In the genomic region with DNA sequence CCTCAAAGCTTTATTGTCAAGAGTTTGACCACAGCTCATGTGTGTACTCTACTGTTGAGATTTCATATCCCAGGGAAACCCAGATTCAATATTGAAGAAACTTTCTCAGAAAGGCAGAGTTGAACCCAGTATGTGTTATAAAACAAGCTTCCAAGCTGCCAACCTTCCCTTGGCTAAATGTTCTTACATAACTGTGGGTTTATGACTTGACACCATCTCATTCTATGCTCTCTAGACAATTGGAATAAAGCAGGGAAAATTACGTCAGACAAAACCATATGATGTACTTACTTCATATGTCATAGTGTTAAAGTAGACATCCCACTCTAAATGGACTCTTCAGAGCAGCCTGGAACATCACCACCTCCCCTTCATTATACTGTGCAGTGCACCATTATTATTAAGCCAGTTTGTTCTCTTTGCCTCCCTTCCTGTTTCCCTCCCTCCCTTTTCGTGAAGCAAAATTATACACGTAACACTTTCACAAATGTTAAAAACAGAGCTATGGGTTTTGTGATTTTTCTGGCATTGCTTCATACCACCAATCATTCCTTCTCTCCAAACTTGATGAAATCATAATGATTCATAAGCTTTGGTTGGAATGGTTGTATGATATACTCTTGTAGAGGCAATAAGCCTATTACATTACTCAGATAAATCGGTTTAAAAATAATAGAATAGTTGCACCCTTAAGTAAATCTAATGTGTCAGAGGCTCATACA, we compare ENCODE assay signal across 24 cellular contexts.
A peak's percentile ranks its signal among the peaks of the same experiment; 100 is the strongest.
DNase-seq lines count a peak whose midpoint lies in the region; ATAC-seq and TF ChIP-seq lines count a peak whose summit lies in the region.
"Had no signal": no experiment of that assay in that cellular context is flagged by ENCODE, and none has a peak within 500 bp of the region (broad histone marks: within the 10 kb centered on the region; RNA-seq: fewer than 3 reads in every experiment).

No MANE protein-coding gene starts in this region.

- H3K36me3 Mint-ChIP-seq in HFFc6 (ENCODE audit: low read depth) (peaks cover 5% of the 10 kb centered on the region; the same call in 1 of the 2 replicates), Caco-2 (ENCODE audit: insufficient read depth, unreplicated experiment) (no peaks in the 10 kb centered on the region)
- H3K36me3 Mint-ChIP-seq in CD8-positive, alpha-beta T cell: no peaks in the 10 kb centered on the region
- H3K36me3 Mint-ChIP-seq: IgD-negative memory B cell; stimulated activated effector memory CD8-positive, alpha-beta T cell treated with anti-CD3 and anti-CD28 coated beads, Interleukin-12 subunit alpha, Interleukin-12 subunit beta, amount 100 ng/mL, for 72 hours had no signal

- H3K79me2 ChIP-seq in ACC112 (ENCODE audit: control insufficient read depth, insufficient read depth, low read length, unreplicated experiment): no peaks in the 10 kb centered on the region

- in situ Hi-C loops in astrocyte of the spinal cord (cut with HindIII; ENCODE audit: low sequenced_read_pairs) (no loop called here), GM13977 (cut with MboI; ENCODE audit: low pct_unique_long_range_greater_than_20kb, low sequenced_read_pairs, unreplicated experiment) (no loop called here)

- no peaks in the 10 kb centered on the region for H3K9me3 Mint-ChIP-seq in HFFc6
- H3K9me3 Mint-ChIP-seq in CD8-positive, alpha-beta T cell: no peaks in the 10 kb centered on the region
- no peaks in the 10 kb centered on the region for H3K9me3 Mint-ChIP-seq in Caco-2 (ENCODE audit: unreplicated experiment)
- H3K9me3 Mint-ChIP-seq: activated B cell treated with CpG ODN at 0.5 μM for 24 hours; activated T-helper 2 cell treated with anti-CD3 and anti-CD28 coated beads, Interferon-gamma antibody, Interleukin-2, Interleukin-4, amounts not matched to agents 10 μg/mL and 5 μg/mL and 100 μg/mL, durations not matched to agents 14 hours and 24 hours and 36 hours; CD8-positive, alpha-beta memory T cell; GM23338; IgD-negative memory B cell; nephron; stimulated activated effector memory CD8-positive, alpha-beta T cell treated with anti-CD3 and anti-CD28 coated beads, Interleukin-12 subunit alpha, Interleukin-12 subunit beta, amount 100 ng/mL, for 72 hours had no signal

- H3K9me3 ChIP-seq in CD8-positive, alpha-beta T cell (ENCODE audit: low read length): no peaks in the 10 kb centered on the region
- no peaks in the 10 kb centered on the region for H3K9me3 ChIP-seq in Caco-2
- H3K9me3 ChIP-seq: adrenal gland, heart right ventricle, psoas muscle, transverse colon had no signal

- POLR2A ChIA-PET in CD8-positive, alpha-beta T cell (lab: Charles Lee): no interaction called here
- POLR2A ChIA-PET in Caco-2 (lab: Charles Lee): no interaction called here

- no peak for TF ChIP-seq CTCF in HFFc6 (IDR thresholded peaks at IDR 0.05)
- no peak for TF ChIP-seq CTCF in astrocyte of the spinal cord (IDR thresholded peaks at IDR 0.05; ENCODE audit: low read depth, low read length)
- TF ChIP-seq CTCF in CD8-positive, alpha-beta T cell (IDR thresholded peaks at IDR 0.05): no peak
- no peak for TF ChIP-seq CTCF in GM13977 (IDR thresholded peaks at IDR 0.05; ENCODE audit: extremely low read depth, insufficient read depth, missing control alignments)
- TF ChIP-seq CTCF in Caco-2 (IDR thresholded peaks at IDR 0.05; ENCODE audit: insufficient read depth in 1 of 2, low read depth in 1 of 2, low read length in 1 of 2, severe bottlenecking in 1 of 2, unreplicated experiment in 1 of 2): no peak

- H3K27me3 Mint-ChIP-seq in HFFc6 (ENCODE audit: insufficient read depth): no peaks in the 10 kb centered on the region; the same call in 1 of the 2 replicates
- no peaks in the 10 kb centered on the region for H3K27me3 Mint-ChIP-seq in CD8-positive, alpha-beta T cell (ENCODE audit: low read depth)
- H3K27me3 Mint-ChIP-seq in Caco-2 (ENCODE audit: insufficient read depth, unreplicated experiment): no peaks in the 10 kb centered on the region
- H3K27me3 Mint-ChIP-seq: activated B cell treated with CpG ODN at 0.5 μM for 24 hours had no signal

- H3K27ac Mint-ChIP-seq in HFFc6: peak overlapping the region; percentile 48
- H3K27ac Mint-ChIP-seq in CD8-positive, alpha-beta T cell: no peak overlapping the region
- no peak overlapping the region for H3K27ac Mint-ChIP-seq in Caco-2 (ENCODE audit: unreplicated experiment)
- H3K27ac Mint-ChIP-seq: activated B cell treated with CpG ODN at 0.5 μM for 24 hours; activated T-helper 2 cell treated with anti-CD3 and anti-CD28 coated beads, Interferon-gamma antibody, Interleukin-2, Interleukin-4, amounts not matched to agents 10 μg/mL and 5 μg/mL and 100 μg/mL, durations not matched to agents 14 hours and 24 hours and 36 hours; GM23338; IgD-negative memory B cell; nephron; stimulated activated effector memory CD8-positive, alpha-beta T cell treated with anti-CD3 and anti-CD28 coated beads, Interleukin-12 subunit alpha, Interleukin-12 subunit beta, amount 100 ng/mL, for 72 hours had no signal

- no peak for ATAC-seq in CD8-positive, alpha-beta T cell
- ATAC-seq: GM23338; heart right ventricle; psoas muscle; stimulated activated effector memory CD8-positive, alpha-beta T cell treated with anti-CD3 and anti-CD28 coated beads, Interleukin-12 subunit alpha, Interleukin-12 subunit beta, amount 100 ng/mL, for 72 hours had no signal

- H3K4me1 ChIP-seq in ACC112 (ENCODE audit: control insufficient read depth, insufficient read depth, low read length, unreplicated experiment): peaks cover 35% of the 10 kb centered on the region
- no peaks in the 10 kb centered on the region for H3K4me1 ChIP-seq in CD8-positive, alpha-beta T cell (ENCODE audit: insufficient read depth, low read length)
- no peaks in the 10 kb centered on the region for H3K4me1 ChIP-seq in Caco-2
- H3K4me1 ChIP-seq: psoas muscle, transverse colon had no signal

- H3K4me3 Mint-ChIP-seq in HFFc6: peak overlapping the region; percentile 11; the same call in 1 of the 2 replicates
- no peak overlapping the region for H3K4me3 Mint-ChIP-seq in CD8-positive, alpha-beta T cell
- no peak overlapping the region for H3K4me3 Mint-ChIP-seq in Caco-2 (ENCODE audit: unreplicated experiment)
- H3K4me3 Mint-ChIP-seq: activated B cell treated with CpG ODN at 0.5 μM for 24 hours; CD8-positive, alpha-beta memory T cell; GM23338; IgD-negative memory B cell; nephron; stimulated activated effector memory CD8-positive, alpha-beta T cell treated with anti-CD3 and anti-CD28 coated beads, Interleukin-12 subunit alpha, Interleukin-12 subunit beta, amount 100 ng/mL, for 72 hours had no signal

- CTCF ChIA-PET in CD8-positive, alpha-beta T cell (lab: Charles Lee): interaction anchor here (1.0 kb wide), 1 partner anchor 260 kb away, joined by 3 read pairs; no protein-coding TSS in a partner anchor
- CTCF ChIA-PET in Caco-2 (lab: Charles Lee): no interaction called here

- H3K4me1 Mint-ChIP-seq in HFFc6 (ENCODE audit: low read depth) (peaks cover 56% of the 10 kb centered on the region), Caco-2 (ENCODE audit: low read depth, unreplicated experiment) (no peaks in the 10 kb centered on the region)
- no peaks in the 10 kb centered on the region for H3K4me1 Mint-ChIP-seq in CD8-positive, alpha-beta T cell (ENCODE audit: low read depth)
- H3K4me1 Mint-ChIP-seq: CD8-positive, alpha-beta memory T cell; stimulated activated effector memory CD8-positive, alpha-beta T cell treated with anti-CD3 and anti-CD28 coated beads, Interleukin-12 subunit alpha, Interleukin-12 subunit beta, amount 100 ng/mL, for 72 hours had no signal

- H3K27me3 ChIP-seq in ACC112 (ENCODE audit: insufficient read depth, low read length) (no peaks in the 10 kb centered on the region), Caco-2 (replicated peaks; ENCODE audit: control insufficient read depth, insufficient read depth, low read length) (no peaks in the 10 kb centered on the region)
- no peaks in the 10 kb centered on the region for H3K27me3 ChIP-seq in CD8-positive, alpha-beta T cell (ENCODE audit: insufficient read depth, low read length)
- H3K27me3 ChIP-seq: adrenal gland, heart right ventricle, transverse colon had no signal

- BruUV-seq in Caco-2 (replicated peaks; lab: Mats Ljungman, UMichigan): no TSS peak

- intact Hi-C loops in CD8-positive, alpha-beta T cell (cut with DNase I, micrococcal nuclease): no loop called here
- intact Hi-C loops in Caco-2 (cut with micrococcal nuclease; ENCODE audit: unreplicated experiment): no loop called here

- H3K36me3 ChIP-seq in ACC112 (ENCODE audit: insufficient read depth, low read length) (no peaks in the 10 kb centered on the region), Caco-2 (ENCODE audit: control insufficient read depth, insufficient read depth, low read length) (no peaks in the 10 kb centered on the region)
- no peaks in the 10 kb centered on the region for H3K36me3 ChIP-seq in CD8-positive, alpha-beta T cell (ENCODE audit: insufficient read depth, low read length)
- H3K36me3 ChIP-seq: adrenal gland, heart right ventricle, transverse colon had no signal

- DNase-seq in HFFc6 (peak; percentile 32), astrocyte of the spinal cord (ENCODE audit: low read depth, low spot score) (peak; percentile 60), hepatic stellate cell (ENCODE audit: low spot score) (peak; percentile 37), ureter (ENCODE audit: low spot score) (no peak), GM13977 (ENCODE audit: low spot score) (no peak), Caco-2 (no peak)
- no peak for DNase-seq in CD8-positive, alpha-beta T cell
- DNase-seq: activated B cell treated with CpG ODN at 0.5 μM for 24 hours; activated CD8-positive, alpha-beta memory T cell treated with anti-CD3 and anti-CD28 coated beads for 24 hours; adrenal gland; CD8-positive, alpha-beta memory T cell; heart right ventricle; NCI-H2029 treated with DMSO at 0.1 percent for 48 hours; NCI-H526; psoas muscle; T-helper 2 cell; transverse colon had no signal

- peak overlapping the region; percentile 83 for H3K27ac ChIP-seq in ACC112 (ENCODE audit: low read depth, low read length)
- H3K27ac ChIP-seq in CD8-positive, alpha-beta T cell (ENCODE audit: low read depth, low read length): no peak overlapping the region
- H3K27ac ChIP-seq: adrenal gland, heart right ventricle, psoas muscle, transverse colon had no signal

- H3K4me3 ChIP-seq in ACC112 (ENCODE audit: low read depth, low read length): peak overlapping the region; percentile 19; the same call in 1 of the 2 replicates
- H3K4me3 ChIP-seq in astrocyte of the spinal cord (ENCODE audit: low read depth, low read length): no peak overlapping the region
- H3K4me3 ChIP-seq in CD8-positive, alpha-beta T cell (ENCODE audit: low read depth, low read length): no peak overlapping the region
- H3K4me3 ChIP-seq in Caco-2 (ENCODE audit: low read depth, low read length): no peak overlapping the region
- H3K4me3 ChIP-seq: adrenal gland, coronary artery, GM23338, heart right ventricle, psoas muscle, transverse colon had no signal

- H2AFZ ChIP-seq in ACC112 (ENCODE audit: low read length, unreplicated experiment): peak overlapping the region; percentile 77
- H2AFZ ChIP-seq: GM23338 had no signal

Comparison
In these comparisons a context has a peak if more than half of its experiments do, and no peak if none do; other contexts are left out.
1. DNase-seq: peak in HFFc6 (single experiment), astrocyte of the spinal cord (single experiment) and hepatic stellate cell (single experiment); none in ureter (single experiment), CD8-positive, alpha-beta T cell (0 of 7), GM13977 (single experiment) and Caco-2 (0 of 2).